Comparison of ENCODE assay signal across 7 cellular contexts in the genomic region with DNA sequence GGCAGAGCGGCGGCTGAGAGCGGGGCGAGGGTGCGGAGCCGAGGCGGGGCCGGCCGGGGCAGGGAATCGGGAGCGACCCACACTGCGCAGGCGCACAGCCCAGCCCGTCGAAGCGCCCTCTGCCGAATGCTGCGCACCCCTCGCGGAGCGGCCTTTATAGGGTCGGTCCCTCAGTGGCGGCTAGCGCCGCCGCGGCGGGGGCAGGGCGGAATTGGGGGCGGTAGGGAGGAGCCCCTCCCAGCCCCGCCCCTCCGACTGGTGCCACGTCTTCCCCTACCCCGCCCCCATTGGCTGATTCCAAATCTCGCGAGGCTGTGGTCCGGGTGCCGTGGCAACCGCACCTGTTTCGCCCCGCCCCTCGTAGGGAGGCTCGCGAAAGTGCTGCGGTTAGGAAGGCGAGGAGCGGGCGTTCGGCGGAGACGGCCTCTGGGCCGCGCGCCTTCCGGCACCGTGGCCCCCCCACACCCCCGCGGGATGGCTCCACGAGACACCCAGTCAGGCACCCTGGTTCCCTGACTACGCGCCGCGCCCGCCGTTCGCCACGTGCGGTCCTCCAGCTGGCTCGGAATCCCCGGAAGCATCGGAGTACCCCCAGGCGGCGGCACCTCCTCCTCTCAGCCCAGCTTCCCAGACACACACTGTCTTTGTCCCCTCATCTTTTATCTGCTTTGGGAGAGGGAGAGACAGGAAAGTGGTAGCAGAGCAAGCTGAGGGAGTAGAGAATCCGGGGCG. TPM values are rescaled to one million over a fixed set of nuclear protein-coding genes. Genes with fewer than 3 reads are reported as not detected.
DNase-seq lines count a peak whose midpoint lies in the region; ATAC-seq, FAIRE-seq and TF ChIP-seq lines count a peak whose summit lies in the region.

EHD1 (minus strand) TSS at position 128 of the 732 bp plus-strand sequence. CDS start 157 bp downstream, outside the sequence.

- no peaks in the 10 kb centered on the region for H3K36me3 ChIP-seq in astrocyte (ENCODE audit: insufficient read depth, low read length)

- H3K9me3 ChIP-seq in astrocyte (ENCODE audit: insufficient read depth, low read depth, low read length) = no peaks in the 10 kb centered on the region

- H3K9ac ChIP-seq in astrocyte (ENCODE audit: low read length) = peak within 1 kb of the TSS; percentile 92

- no peak for FAIRE-seq in astrocyte (lab: Jason Lieb, UNC)

- peak within 1 kb of the TSS; percentile 96 for H3K4me3 ChIP-seq in astrocyte (ENCODE audit: insufficient read depth, low read depth, low read length)

- peaks cover 42% of the 10 kb centered on the region for H4K20me1 ChIP-seq in astrocyte (ENCODE audit: insufficient read depth, low read length)

- H3K4me1 Mint-ChIP-seq in T-helper 2 cell treated with Interferon-gamma antibody and Interleukin-4, amounts not matched to agents 5 μg/mL and 100 μg/mL, for 36 hours (ENCODE audit: low read depth) = peaks cover 51% of the 10 kb centered on the region
- peaks cover 22% of the 10 kb centered on the region for H3K4me1 Mint-ChIP-seq in astrocyte (ENCODE audit: low read depth, unreplicated experiment)

- TF ChIP-seq CTCF in astrocyte (IDR thresholded peaks at IDR 0.05; ENCODE audit: insufficient read depth, low read depth, low read length) = peak; percentile 21

- peak within 1 kb of the TSS; percentile 98 for H3K4me2 ChIP-seq in astrocyte (ENCODE audit: low read length)

- H3K27me3 Mint-ChIP-seq in T-helper 2 cell treated with Interferon-gamma antibody and Interleukin-4, amounts not matched to agents 5 μg/mL and 100 μg/mL, for 36 hours (ENCODE audit: low read depth) = no peaks in the 10 kb centered on the region
- H3K27me3 Mint-ChIP-seq in astrocyte (ENCODE audit: low read depth, unreplicated experiment) = no peaks in the 10 kb centered on the region

- H3K27ac ChIP-seq in astrocyte (ENCODE audit: low read depth, low read length) = peak within 1 kb of the TSS; percentile 75

- peak; percentile 68 for ATAC-seq in GM18505 (IDR thresholded peaks at IDR 0.05; ENCODE audit: unreplicated experiment)
- ATAC-seq in HG02973 (IDR thresholded peaks at IDR 0.05; ENCODE audit: unreplicated experiment) = peak; percentile 62

- H3K27ac Mint-ChIP-seq in T-helper 2 cell treated with Interferon-gamma antibody and Interleukin-4, amounts not matched to agents 5 μg/mL and 100 μg/mL, for 36 hours = peak within 1 kb of the TSS; percentile 97
- H3K27ac Mint-ChIP-seq in astrocyte (ENCODE audit: unreplicated experiment) = peak within 1 kb of the TSS; percentile 91

- H3K36me3 Mint-ChIP-seq in T-helper 2 cell treated with Interferon-gamma antibody and Interleukin-4, amounts not matched to agents 5 μg/mL and 100 μg/mL, for 36 hours (ENCODE audit: low read depth) = peaks cover 34% of the 10 kb centered on the region
- peaks cover 20% of the 10 kb centered on the region for H3K36me3 Mint-ChIP-seq in astrocyte (ENCODE audit: low read depth, unreplicated experiment)

- H3K9me3 Mint-ChIP-seq in T-helper 2 cell treated with Interferon-gamma antibody and Interleukin-4, amounts not matched to agents 5 μg/mL and 100 μg/mL, for 36 hours = no peaks in the 10 kb centered on the region
- H3K9me3 Mint-ChIP-seq in astrocyte (ENCODE audit: unreplicated experiment) = no peaks in the 10 kb centered on the region

- H3K4me1 ChIP-seq in astrocyte (ENCODE audit: insufficient read depth, low read length) = peaks cover 30% of the 10 kb centered on the region

- H3K79me2 ChIP-seq in astrocyte (ENCODE audit: insufficient read depth, low read length) = peaks cover 42% of the 10 kb centered on the region

- DNase-seq in NCI-H1930 (lab: John Stamatoyannopoulos, UW) = peak; percentile 98 to 99
- peak; percentile 98 for DNase-seq in T-helper 2 cell treated with Interferon-gamma antibody and Interleukin-4, amounts not matched to agents 5 μg/mL and 100 μg/mL, for 36 hours (ENCODE audit: low spot score)
- peak; percentile 81 for DNase-seq in astrocyte (ENCODE audit: low read depth)
- DNase-seq in hepatic stellate cell (ENCODE audit: low spot score) = peak; percentile 98
- peak; percentile 84 for DNase-seq in renal cortical epithelial cell (ENCODE audit: low read depth)

- H2AFZ ChIP-seq in astrocyte (ENCODE audit: low read depth, low read length) = peak within 1 kb of the TSS; percentile 90

- no peaks in the 10 kb centered on the region for H3K27me3 ChIP-seq in astrocyte (ENCODE audit: insufficient read depth, low read length)

- H3K4me3 Mint-ChIP-seq in T-helper 2 cell treated with Interferon-gamma antibody and Interleukin-4, amounts not matched to agents 5 μg/mL and 100 μg/mL, for 36 hours = peak within 1 kb of the TSS; percentile 97
- H3K4me3 Mint-ChIP-seq in astrocyte (ENCODE audit: unreplicated experiment) = peak within 1 kb of the TSS; percentile 98

- TF ChIP-seq POLR2A in GM18505 (IDR thresholded peaks at IDR 0.05; ENCODE audit: borderline replicate concordance, extremely low read depth, insufficient read depth, insufficient read length) = peak; percentile 100

RNA-seq across cellular contexts. Expression of gene EHD1, which starts in this region (rescaled TPM):
- total RNA-seq in astrocyte (182 and 201 TPM in 2 replicates), renal cortical epithelial cell (103 and 181 TPM in 2 replicates)

Comparison
In these comparisons a context has a peak if more than half of its experiments do, and no peak if none do; other contexts are left out.
1. Peak in every context shown above with its lines: DNase-seq, ATAC-seq, H3K4me3 ChIP-seq and H3K27ac ChIP-seq.